Comparison of ENCODE assay signal across 26 cellular contexts in genomic region chr11:129989437-129989836, GRCh38.
"Had no signal": no experiment of that assay in that cellular context is flagged by ENCODE, and none has a peak within 500 bp of the region (broad histone marks: within the 10 kb centered on the region; RNA-seq: fewer than 3 reads in every experiment).

No MANE protein-coding gene starts in this region.

- DNase-seq: activated B cell treated with CpG ODN at 0.5 μM for 24 hours; activated CD4-positive, alpha-beta memory T cell treated with anti-CD3 and anti-CD28 coated beads for 36 hours; activated CD4-positive, alpha-beta T cell treated with anti-CD3 and anti-CD28 coated beads for 1 hour; activated CD4-positive, alpha-beta T cell treated with anti-CD3 and anti-CD28 coated beads, Interleukin-2, amount 10 ng/mL, durations not matched to agents 7 days and 5 days; activated CD8-positive, alpha-beta memory T cell treated with anti-CD3 and anti-CD28 coated beads for 24 hours; activated gamma-delta T cell; activated naive CD4-positive, alpha-beta T cell treated with anti-CD3 and anti-CD28 coated beads for 36 hours; activated T-cell treated with anti-CD3 and anti-CD28 coated beads, Interleukin-2, amount 50 U/mL, for 48 hours; brain microvascular endothelial cell; MG63; NCI-H1105; NCI-H1436; NCI-H187; NCI-H2081; NCI-H446; NCI-H524; NCI-H748 treated with DMSO at 0.1 percent for 48 hours; NK-92 treated with Interleukin-12 subunit alpha and Interleukin-12 subunit beta, amount 100 ng/mL, for 24 hours; PC-3; SHP77 treated with DMSO at 0.1 percent for 48 hours; T-helper 17 cell; T-helper 9 cell had no signal

- H3K27ac ChIP-seq: brain microvascular endothelial cell, cardiac muscle cell had no signal

- H3K27ac Mint-ChIP-seq: activated B cell treated with CpG ODN at 0.5 μM for 24 hours; activated CD4-positive, alpha-beta memory T cell treated with anti-CD3 and anti-CD28 coated beads for 36 hours; activated CD4-positive, alpha-beta T cell treated with anti-CD3 and anti-CD28 coated beads, Interleukin-2, amount 10 ng/mL, durations not matched to agents 7 days and 5 days; activated naive CD4-positive, alpha-beta T cell treated with anti-CD3 and anti-CD28 coated beads for 36 hours; activated naive CD8-positive, alpha-beta T cell; activated T-helper 17 cell treated with anti-CD3 and anti-CD28 coated beads, Interleukin-2, amount 50 U/mL, for 72 hours; T-helper 17 cell had no signal

- H3K27me3 ChIP-seq: brain microvascular endothelial cell, cardiac muscle cell, MG63 had no signal

- H3K27me3 Mint-ChIP-seq: activated B cell treated with CpG ODN at 0.5 μM for 24 hours; activated CD4-positive, alpha-beta memory T cell treated with anti-CD3 and anti-CD28 coated beads for 36 hours; activated CD4-positive, alpha-beta T cell treated with anti-CD3 and anti-CD28 coated beads, Interleukin-2, amount 10 ng/mL, durations not matched to agents 7 days and 5 days; activated naive CD8-positive, alpha-beta T cell; activated T-helper 17 cell treated with anti-CD3 and anti-CD28 coated beads, Interleukin-2, amount 50 U/mL, for 72 hours; T-helper 17 cell had no signal

- H3K4me3 ChIP-seq: cardiac muscle cell, MG63 had no signal

- H3K4me3 Mint-ChIP-seq: activated B cell treated with CpG ODN at 0.5 μM for 24 hours; activated CD4-positive, alpha-beta memory T cell treated with anti-CD3 and anti-CD28 coated beads for 36 hours; activated CD4-positive, alpha-beta T cell treated with anti-CD3 and anti-CD28 coated beads, Interleukin-2, amount 10 ng/mL, durations not matched to agents 7 days and 5 days; activated naive CD4-positive, alpha-beta T cell treated with anti-CD3 and anti-CD28 coated beads for 36 hours; activated naive CD8-positive, alpha-beta T cell; activated T-helper 17 cell treated with anti-CD3 and anti-CD28 coated beads, Interleukin-2, amount 50 U/mL, for 72 hours; T-helper 17 cell had no signal

- H3K36me3 Mint-ChIP-seq: activated CD4-positive, alpha-beta memory T cell treated with anti-CD3 and anti-CD28 coated beads for 36 hours; activated naive CD8-positive, alpha-beta T cell had no signal

- H3K4me1 Mint-ChIP-seq: activated T-helper 17 cell treated with anti-CD3 and anti-CD28 coated beads, Interleukin-2, amount 50 U/mL, for 72 hours had no signal

- H3K36me3 ChIP-seq: brain microvascular endothelial cell, cardiac muscle cell, MG63 had no signal

- ATAC-seq: activated T-helper 17 cell treated with anti-CD3 and anti-CD28 coated beads, Interleukin-2, amount 50 U/mL, for 72 hours; HepG2; PC-3; T-helper 17 cell had no signal

- H3K9me3 Mint-ChIP-seq: activated B cell treated with CpG ODN at 0.5 μM for 24 hours; activated CD4-positive, alpha-beta memory T cell treated with anti-CD3 and anti-CD28 coated beads for 36 hours; activated CD4-positive, alpha-beta T cell treated with anti-CD3 and anti-CD28 coated beads, Interleukin-2, amount 10 ng/mL, durations not matched to agents 7 days and 5 days; activated naive CD4-positive, alpha-beta T cell treated with anti-CD3 and anti-CD28 coated beads for 36 hours; activated T-helper 17 cell treated with anti-CD3 and anti-CD28 coated beads, Interleukin-2, amount 50 U/mL, for 72 hours had no signal
